Comparison of ENCODE assay signal across 14 cellular contexts in genomic region chr1:80917225-80917624, GRCh38.
DNase-seq lines count a peak whose midpoint lies in the region; ATAC-seq and TF ChIP-seq lines count a peak whose summit lies in the region.
"Had no signal": no experiment of that assay in that cellular context is flagged by ENCODE, and none has a peak within 500 bp of the region (broad histone marks: within the 10 kb centered on the region; RNA-seq: fewer than 3 reads in every experiment).

No MANE protein-coding gene starts in this region.

- WGBS in hepatocyte (ENCODE audit: low lambda C conversion rate, missing lambda C conversion rate), result 19% methylated on average over 1 of the region's 1 CpG

- H3K9me3 ChIP-seq in hepatocyte (ENCODE audit: low read depth), result no peaks in the 10 kb centered on the region
- H3K9me3 ChIP-seq: BLaER1 treated with 17β-estradiol and CSF1 and Interleukin-3, amounts not matched to agents 10 nM and 100 nM had no signal

- H3K27ac Mint-ChIP-seq in GM23338, result no peak overlapping the region
- peak overlapping the region; percentile 23 for H3K27ac Mint-ChIP-seq in neural crest cell (ENCODE audit: unreplicated experiment)
- H3K27ac Mint-ChIP-seq: CD4-positive, CD25-positive, alpha-beta regulatory T cell; H9 had no signal

- no peak for DNase-seq in GM23338 (ENCODE audit: low spot score)
- DNase-seq in hepatocyte (ENCODE audit: low spot score), result no peak
- no peak for DNase-seq in neural crest cell (ENCODE audit: low read depth, low spot score)
- no peak for DNase-seq in RKO (ENCODE audit: low spot score)
- no peak for DNase-seq in DMS153 (lab: John Stamatoyannopoulos, UW)
- DNase-seq: CD4-positive, CD25-positive, alpha-beta regulatory T cell; GOT3; H9 had no signal

- H3K27me3 ChIP-seq in GM23338 (ENCODE audit: insufficient read depth), result no peaks in the 10 kb centered on the region
- H3K27me3 ChIP-seq in hepatocyte, result no peaks in the 10 kb centered on the region
- H3K27me3 ChIP-seq: BLaER1 treated with 17β-estradiol and CSF1 and Interleukin-3, amounts not matched to agents 10 nM and 100 nM had no signal

- H3K9me2 ChIP-seq in GM23338 (ENCODE audit: insufficient read depth) (no peaks in the 10 kb centered on the region), hepatocyte (replicated peaks; ENCODE audit: insufficient read depth) (no peaks in the 10 kb centered on the region)

- no peak overlapping the region for H3K4me3 ChIP-seq in GM23338
- H3K4me3 ChIP-seq in hepatocyte, result no peak overlapping the region
- H3K4me3 ChIP-seq: BLaER1 treated with 17β-estradiol and CSF1 and Interleukin-3, amounts not matched to agents 10 nM and 100 nM; GM12878 had no signal

- TF ChIP-seq CTCF in GM23338 (conservative IDR thresholded peaks at IDR 0.05; ENCODE audit: low read depth in 2 of 2) (no peak), hepatocyte (IDR thresholded peaks at IDR 0.05; ENCODE audit: poor library complexity) (no peak), neural crest cell (conservative IDR thresholded peaks at IDR 0.05) (no peak)

- H3K4me2 ChIP-seq in GM23338, result no peak overlapping the region
- peak overlapping the region; percentile 9 for H3K4me2 ChIP-seq in hepatocyte
- H3K4me2 ChIP-seq: BLaER1 treated with 17β-estradiol and CSF1 and Interleukin-3, amounts not matched to agents 10 nM and 100 nM had no signal

- H3K4me3 Mint-ChIP-seq in GM23338 (no peak overlapping the region), neural crest cell (peak overlapping the region; percentile 33)
- H3K4me3 Mint-ChIP-seq: CD4-positive, CD25-positive, alpha-beta regulatory T cell; H9 had no signal

- H3F3A ChIP-seq in GM23338 (replicated peaks; ENCODE audit: low read depth), result no peaks in the 10 kb centered on the region

- H2AFZ ChIP-seq in GM23338 (0 out of 2 replicates have a peak overlapping the region, but pooled peaks have one; percentile 28), hepatocyte (peak overlapping the region; percentile 9)

- H3K27ac ChIP-seq in GM23338 (ENCODE audit: low read depth) (no peak overlapping the region), hepatocyte (no peak overlapping the region)
- H3K27ac ChIP-seq: 22Rv1; BLaER1 treated with 17β-estradiol and CSF1 and Interleukin-3, amounts not matched to agents 10 nM and 100 nM had no signal

- H3K4me1 Mint-ChIP-seq in GM23338 (no peaks in the 10 kb centered on the region), neural crest cell (peaks cover 35% of the 10 kb centered on the region)
- H3K4me1 Mint-ChIP-seq: CD4-positive, CD25-positive, alpha-beta regulatory T cell; H9 had no signal

- H3K9me3 Mint-ChIP-seq in GM23338 (no peaks in the 10 kb centered on the region; the same call in 2 of the 3 replicates), neural crest cell (peaks cover 6% of the 10 kb centered on the region)

- no peak for ATAC-seq in GM23338
- no peak; the same call in 2 of the 3 replicates for ATAC-seq in SK-N-SH treated with all-trans-retinoic acid at 6 μM for 48 hours
- no peak for ATAC-seq in HG02885 (IDR thresholded peaks at IDR 0.05; ENCODE audit: poor library complexity, unreplicated experiment)
- ATAC-seq in HG02642 (IDR thresholded peaks at IDR 0.05; ENCODE audit: poor library complexity, unreplicated experiment), result no peak
- ATAC-seq: GM12878 had no signal

- H3K79me2 ChIP-seq in GM23338 (replicated peaks; ENCODE audit: insufficient read depth), result no peaks in the 10 kb centered on the region
- no peaks in the 10 kb centered on the region for H3K79me2 ChIP-seq in hepatocyte

- H4K20me1 ChIP-seq in GM23338 (replicated peaks; ENCODE audit: insufficient read depth), result no peaks in the 10 kb centered on the region
- H4K20me1 ChIP-seq in hepatocyte (ENCODE audit: insufficient read depth, poor library complexity, severe bottlenecking), result no peaks in the 10 kb centered on the region
- H4K20me1 ChIP-seq: BLaER1 treated with 17β-estradiol and CSF1 and Interleukin-3, amounts not matched to agents 10 nM and 100 nM had no signal

- H3K27me3 Mint-ChIP-seq in GM23338 (ENCODE audit: insufficient read depth, low read depth, poor library complexity) (no peaks in the 10 kb centered on the region), neural crest cell (ENCODE audit: low read depth) (no peaks in the 10 kb centered on the region)
- H3K27me3 Mint-ChIP-seq: CD4-positive, CD25-positive, alpha-beta regulatory T cell had no signal

- H3K36me3 ChIP-seq in GM23338 (ENCODE audit: insufficient read depth) (no peaks in the 10 kb centered on the region), hepatocyte (replicated peaks; ENCODE audit: insufficient read depth, low read depth) (no peaks in the 10 kb centered on the region)
- H3K36me3 ChIP-seq: BLaER1 treated with 17β-estradiol and CSF1 and Interleukin-3, amounts not matched to agents 10 nM and 100 nM had no signal

- no peaks in the 10 kb centered on the region for H3K4me1 ChIP-seq in GM23338 (ENCODE audit: insufficient read depth)
- H3K4me1 ChIP-seq in hepatocyte (ENCODE audit: insufficient read depth), result peaks cover 8% of the 10 kb centered on the region

- H3K36me3 Mint-ChIP-seq in GM23338 (ENCODE audit: low read depth) (no peaks in the 10 kb centered on the region), neural crest cell (ENCODE audit: low read depth) (peaks cover 7% of the 10 kb centered on the region)
- H3K36me3 Mint-ChIP-seq: CD4-positive, CD25-positive, alpha-beta regulatory T cell had no signal

TF ChIP-seq in GM23338, 12 proteins besides CTCF, POLR2A, EP300 and RAD21 (continues in another document):
- no peak for TF ChIP-seq REST (IDR thresholded peaks at IDR 0.05; ENCODE audit: unreplicated experiment)
- TF ChIP-seq ETS1 (IDR thresholded peaks at IDR 0.05), result no peak

TF ChIP-seq in SK-N-SH treated with all-trans-retinoic acid at 6 μM for 48 hours, 23 proteins besides CTCF, POLR2A, EP300 and RAD21 (continues in another document):
- TF ChIP-seq CSRNP3 (CRISPR knock-in tag; IDR thresholded peaks at IDR 0.05), result no peak
- peak; percentile 40; the same call in 1 of the 2 replicates for TF ChIP-seq ISL1 (CRISPR knock-in tag; IDR thresholded peaks at IDR 0.05)
- TF ChIP-seq BACH2 (CRISPR knock-in tag; IDR thresholded peaks at IDR 0.05; ENCODE audit: borderline replicate concordance), result no peak
- TF ChIP-seq CREB5 (CRISPR knock-in tag; IDR thresholded peaks at IDR 0.05; ENCODE audit: low read depth), result 0 out of 2 replicates have a peak, but pooled peaks have one; percentile 8
- TF ChIP-seq SNAI2 (CRISPR knock-in tag; IDR thresholded peaks at IDR 0.05), result no peak
- no peak for TF ChIP-seq GLIS3 (CRISPR knock-in tag; IDR thresholded peaks at IDR 0.05)
- TF ChIP-seq ARNTL (CRISPR knock-in tag; IDR thresholded peaks at IDR 0.05; ENCODE audit: borderline replicate concordance, low read depth), result no peak
- TF ChIP-seq ESRRG (CRISPR knock-in tag; IDR thresholded peaks at IDR 0.05), result no peak
- 0 out of 2 replicates have a peak, but pooled peaks have one; percentile 32 for TF ChIP-seq TSHZ2 (CRISPR knock-in tag; IDR thresholded peaks at IDR 0.05)
- no peak for TF ChIP-seq ZFP30 (CRISPR knock-in tag; IDR thresholded peaks at IDR 0.05)
- TF ChIP-seq ZNF70 (CRISPR knock-in tag; IDR thresholded peaks at IDR 0.05), result no peak
- no peak for TF ChIP-seq ZNF8 (CRISPR knock-in tag; IDR thresholded peaks at IDR 0.05)
- no peak for TF ChIP-seq CSDC2 (CRISPR knock-in tag; IDR thresholded peaks at IDR 0.05)
- peak; percentile 64; the same call in 1 of the 2 replicates for TF ChIP-seq TCF4 (CRISPR knock-in tag; IDR thresholded peaks at IDR 0.05; ENCODE audit: borderline replicate concordance)
